8 cellular contexts compared by ENCODE assay signal in the genomic region with DNA sequence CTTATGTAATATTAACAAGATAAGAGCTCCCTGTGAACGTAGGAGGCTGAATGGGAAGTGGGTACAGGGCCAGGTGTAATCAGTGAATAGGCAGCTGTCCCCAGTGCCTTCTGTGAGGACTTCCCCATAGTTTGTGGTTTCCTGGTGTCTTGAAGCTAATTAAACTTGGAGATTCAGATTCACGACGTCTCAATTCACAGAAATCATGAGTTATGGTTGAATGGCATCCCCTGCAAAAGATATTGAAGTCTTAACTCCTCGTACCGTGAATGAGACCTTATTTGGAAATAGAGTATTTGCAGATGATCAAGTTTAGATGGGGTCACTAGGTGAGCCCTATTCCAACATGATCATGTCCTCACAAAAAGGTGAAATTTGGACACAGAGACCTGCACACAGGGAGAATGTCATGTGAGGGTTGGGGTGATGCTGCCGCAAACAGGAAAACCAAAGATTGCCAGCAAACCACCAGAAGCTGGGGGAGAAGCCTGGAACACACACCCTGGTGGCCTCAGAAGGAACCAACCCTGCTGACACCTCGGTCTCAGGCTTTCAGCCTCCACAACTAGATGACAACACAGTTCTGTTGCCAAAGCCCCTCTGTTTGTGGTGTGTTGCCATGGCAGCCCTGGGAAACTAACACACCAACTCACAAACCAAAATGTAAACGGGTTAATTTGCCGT. TPM values are rescaled to one million over a fixed set of nuclear protein-coding genes. Genes with fewer than 3 reads are reported as not detected.
DNase-seq lines count a peak whose midpoint lies in the region; ATAC-seq and TF ChIP-seq lines count a peak whose summit lies in the region.

No MANE protein-coding gene starts in this region.

- H3K4me3 ChIP-seq in cardiac muscle cell (no peak overlapping the region), right atrium auricular region (no peak overlapping the region), SJCRH30 (no peak overlapping the region)
- H3K4me3 ChIP-seq in Jurkat, Clone E6-1 (ENCODE audit: low read length), result peak overlapping the region; percentile 33

- peak overlapping the region; percentile 91 for H3K27ac Mint-ChIP-seq in stimulated activated naive B cell treated with anti-CD40 and anti-IgM and Interleukin-4, amounts not matched to agents 10 μg/mL and 1 μg/mL and 100 μg/mL, for 72 hours

- H3K27me3 Mint-ChIP-seq in stimulated activated naive B cell treated with anti-CD40 and anti-IgM and Interleukin-4, amounts not matched to agents 10 μg/mL and 1 μg/mL and 100 μg/mL, for 72 hours, result peaks cover 12 to 13% of the 10 kb centered on the region in 2 donors

- H3K4me3 Mint-ChIP-seq in stimulated activated naive B cell treated with anti-CD40 and anti-IgM and Interleukin-4, amounts not matched to agents 10 μg/mL and 1 μg/mL and 100 μg/mL, for 72 hours, result peak overlapping the region; percentile 47 to 52

- no peaks in the 10 kb centered on the region for H3K27me3 ChIP-seq in cardiac muscle cell
- no peaks in the 10 kb centered on the region for H3K27me3 ChIP-seq in right atrium auricular region
- H3K27me3 ChIP-seq in SJCRH30, result no peaks in the 10 kb centered on the region

- no peak overlapping the region for H3K27ac ChIP-seq in cardiac muscle cell
- H3K27ac ChIP-seq in right atrium auricular region, result no peak overlapping the region
- no peak overlapping the region for H3K27ac ChIP-seq in SJCRH30

- TF ChIP-seq CTCF in cardiac muscle cell (IDR thresholded peaks at IDR 0.05; ENCODE audit: low read depth, low read length), result peak; percentile 4
- no peak for TF ChIP-seq CTCF in right atrium auricular region (IDR thresholded peaks at IDR 0.05)

- H3K4me1 Mint-ChIP-seq in stimulated activated naive B cell treated with anti-CD40 and anti-IgM and Interleukin-4, amounts not matched to agents 10 μg/mL and 1 μg/mL and 100 μg/mL, for 72 hours, result peaks cover 35 to 57% of the 10 kb centered on the region in 2 donors

- no peaks in the 10 kb centered on the region for H3K36me3 ChIP-seq in cardiac muscle cell
- no peaks in the 10 kb centered on the region for H3K36me3 ChIP-seq in right atrium auricular region
- no peaks in the 10 kb centered on the region for H3K36me3 ChIP-seq in SJCRH30

- H3K9me3 Mint-ChIP-seq in stimulated activated naive B cell treated with anti-CD40 and anti-IgM and Interleukin-4, amounts not matched to agents 10 μg/mL and 1 μg/mL and 100 μg/mL, for 72 hours, result peaks cover 0 to 2% of the 10 kb centered on the region in 2 donors

- DNase-seq in cardiac muscle cell (ENCODE audit: low read depth in 1 of 2, low spot score in 1 of 2) (peak in 1 of 2 donors; percentile 20), right atrium auricular region (ENCODE audit: low spot score) (no peak), germinal center (ENCODE audit: low spot score) (peak; percentile 51), putamen (ENCODE audit: low spot score) (no peak), SJCRH30 (no peak)
- peak; percentile 97 for DNase-seq in Jurkat, Clone E6-1 (ENCODE audit: low read depth, low spot score)
- peak; percentile 65 to 74 for DNase-seq in activated CD8-positive, alpha-beta memory T cell treated with anti-CD3 and anti-CD28 coated beads for 4 hours (ENCODE audit: low read depth in 2 of 2)
- peak; percentile 77 for DNase-seq in stimulated activated naive B cell treated with anti-CD40 and anti-IgM and Interleukin-4, amounts not matched to agents 10 μg/mL and 1 μg/mL and 100 μg/mL, for 72 hours

- ATAC-seq in stimulated activated naive B cell treated with anti-CD40 and anti-IgM and Interleukin-4, amounts not matched to agents 10 μg/mL and 1 μg/mL and 100 μg/mL, for 72 hours (replicated peaks), result peak; percentile 91 to 93

- H3K4me1 ChIP-seq in cardiac muscle cell (ENCODE audit: low read depth) (no peaks in the 10 kb centered on the region), right atrium auricular region (no peaks in the 10 kb centered on the region), SJCRH30 (no peaks in the 10 kb centered on the region)

- H3K36me3 Mint-ChIP-seq in stimulated activated naive B cell treated with anti-CD40 and anti-IgM and Interleukin-4, amounts not matched to agents 10 μg/mL and 1 μg/mL and 100 μg/mL, for 72 hours, result peaks cover 3% of the 10 kb centered on the region in 2 donors

- H3K9me3 ChIP-seq in cardiac muscle cell (ENCODE audit: low read depth) (no peaks in the 10 kb centered on the region), right atrium auricular region (no peaks in the 10 kb centered on the region), SJCRH30 (replicated peaks) (no peaks in the 10 kb centered on the region; the same call in 1 of the 2 replicates)

RNA-seq across cellular contexts. Expression of gene ARL4C, which starts 13.2 kb away (rescaled TPM):
- total RNA-seq in cardiac muscle cell, result 5.6 and 7.0 TPM in 2 replicates
- 10.0 and 12.1 TPM in 2 replicates for polyA plus RNA-seq in cardiac muscle cell
- 1 to 10 TPM; 3.1 to 3.4 TPM for total RNA-seq in right atrium auricular region
- polyA plus RNA-seq in Jurkat, Clone E6-1 (2012; ENCODE audit: insufficient read depth, insufficient read length), result 54.2 TPM
- 12.2 and 13.0 TPM in 2 replicates for total RNA-seq in SJCRH30 (2014; rRNA removed; shearing (Covaris generic))

Comparison
In these comparisons a context has a peak if more than half of its experiments do, and no peak if none do; other contexts are left out.
1. DNase-seq: peak in Jurkat, Clone E6-1 (single experiment), activated CD8-positive, alpha-beta memory T cell treated with anti-CD3 and anti-CD28 coated beads for 4 hours (2 of 2), germinal center (single experiment) and stimulated activated naive B cell treated with anti-CD40 and anti-IgM and Interleukin-4, amounts not matched to agents 10 μg/mL and 1 μg/mL and 100 μg/mL, for 72 hours (single experiment); none in right atrium auricular region (single experiment), putamen (single experiment) and SJCRH30 (0 of 2).